Comparison of ENCODE assay signal across 7 cellular contexts in the genomic region with DNA sequence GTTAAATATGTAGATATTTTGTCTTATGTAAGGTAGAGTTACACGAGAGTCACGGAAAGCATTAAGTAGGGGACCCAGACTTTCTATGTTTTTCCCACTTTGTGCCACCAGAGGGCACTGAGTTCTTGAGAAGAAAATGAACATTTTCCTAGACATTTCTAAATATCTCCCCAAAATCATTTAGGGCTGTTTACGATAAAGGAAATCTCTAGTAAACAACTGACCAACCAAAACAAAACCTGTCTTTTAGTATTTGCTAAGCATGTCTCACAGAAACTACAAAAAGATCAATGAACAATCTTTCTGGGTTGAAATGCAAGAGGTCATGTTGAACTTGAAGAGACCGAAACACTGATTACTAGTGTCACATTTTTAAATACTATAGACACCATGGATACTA. TPM values are rescaled to one million over a fixed set of nuclear protein-coding genes. Genes with fewer than 3 reads are reported as not detected.
A peak's percentile ranks its signal among the peaks of the same experiment; 100 is the strongest.
DNase-seq lines count a peak whose midpoint lies in the region; ATAC-seq, FAIRE-seq and TF ChIP-seq lines count a peak whose summit lies in the region.

No MANE protein-coding gene starts in this region.

- H3K4me3 ChIP-seq in liver (ENCODE audit: low read depth in 1 of 3, low read length in 3 of 3) (no peak overlapping the region), testis (no peak overlapping the region)

- peak; percentile 73 for FAIRE-seq in GM18507 (lab: Jason Lieb, UNC)

- no peaks in the 10 kb centered on the region for H3K9me3 Mint-ChIP-seq in Calu3 (ENCODE audit: low read depth, unreplicated experiment)
- no peaks in the 10 kb centered on the region for H3K9me3 Mint-ChIP-seq in MCF 10A (ENCODE audit: unreplicated experiment)

- H3K4me1 Mint-ChIP-seq in Calu3 (ENCODE audit: low read depth, unreplicated experiment) (no peaks in the 10 kb centered on the region), MCF 10A (ENCODE audit: insufficient read depth, unreplicated experiment) (no peaks in the 10 kb centered on the region)

- H3K27ac Mint-ChIP-seq in Calu3 (ENCODE audit: unreplicated experiment) (no peak overlapping the region), MCF 10A (ENCODE audit: low read depth, unreplicated experiment) (no peak overlapping the region)

- intact Hi-C loops in Calu3 (cut with micrococcal nuclease; ENCODE audit: unreplicated experiment) = loop anchor here (1.0 to 10.0 kb wide), 3 partner anchors 244 to 745 kb away; no protein-coding TSS in a partner anchor
- intact Hi-C loops in MCF 10A (cut with micrococcal nuclease) = loop anchor here (1.0 kb wide), 3 partner anchors 244 to 743 kb away; no protein-coding TSS in a partner anchor
- intact Hi-C loops in testis (cut with DNase I; ENCODE audit: low total_unique reads) = no loop called here

- WGBS in liver = 32% methylated on average over 4 of the region's 4 CpGs
- WGBS in testis, 2 donors = 48 to 49% methylated on average over 4 of the region's 4 CpGs

- H3K36me3 ChIP-seq in liver (ENCODE audit: control insufficient read depth in 4 of 4, insufficient read depth in 3 of 4, low read depth in 1 of 4, low read length in 3 of 4) = no peaks in the 10 kb centered on the region
- no peaks in the 10 kb centered on the region for H3K36me3 ChIP-seq in testis (ENCODE audit: low read depth, missing control alignments)

- CTCF ChIA-PET in Calu3 (lab: Charles Lee) = interaction anchor here (1.1 to 1.7 kb wide), 2 partner anchors 243 to 745 kb away, joined by 5 read pairs; no protein-coding TSS in a partner anchor
- CTCF ChIA-PET in RWPE1 (lab: Yijun Ruan, JAX) = no interaction called here
- CTCF ChIA-PET in MCF 10A (lab: Yijun Ruan, JAX) = interaction anchor here (0.6 to 3.0 kb wide), 35 partner anchors 8 to 853 kb away, joined by 3 to 25 read pairs (median 3); partner anchors contain the start of gene CHMP2B

- no peaks in the 10 kb centered on the region for H3K36me3 Mint-ChIP-seq in Calu3 (ENCODE audit: insufficient read depth, unreplicated experiment)
- no peaks in the 10 kb centered on the region for H3K36me3 Mint-ChIP-seq in MCF 10A (ENCODE audit: insufficient read depth, unreplicated experiment)

- peak; percentile 58 to 69 for TF ChIP-seq RAD21 in liver (IDR thresholded peaks at IDR 0.05)

- ATAC-seq in HG03175 (IDR thresholded peaks at IDR 0.05; ENCODE audit: unreplicated experiment) = peak; percentile 77

- no peak overlapping the region for H3K27ac ChIP-seq in RWPE1
- H3K27ac ChIP-seq in liver (ENCODE audit: low read depth in 1 of 2, low read length in 2 of 2) = no peak overlapping the region
- no peak overlapping the region for H3K27ac ChIP-seq in testis

- no TSS peak for BruUV-seq in Calu3 (replicated peaks; lab: Mats Ljungman, UMichigan)
- BruUV-seq in MCF 10A (replicated peaks; lab: Mats Ljungman, UMichigan) = no TSS peak

- H3K27me3 ChIP-seq in liver (ENCODE audit: control insufficient read depth in 4 of 4, insufficient read depth in 4 of 4, low read length in 3 of 4) = no peaks in the 10 kb centered on the region
- no peaks in the 10 kb centered on the region for H3K27me3 ChIP-seq in testis

- no peak overlapping the region for H3K4me3 Mint-ChIP-seq in Calu3 (ENCODE audit: low read depth, unreplicated experiment)
- H3K4me3 Mint-ChIP-seq in MCF 10A (ENCODE audit: unreplicated experiment) = no peak overlapping the region

- H3K4me1 ChIP-seq in liver (ENCODE audit: control insufficient read depth in 4 of 4, insufficient read depth in 4 of 4, low read length in 3 of 4) (peaks cover 0 to 14% (median 2%) of the 10 kb centered on the region in 4 donors), testis (no peaks in the 10 kb centered on the region)

- H3K27me3 Mint-ChIP-seq in Calu3 (ENCODE audit: unreplicated experiment) (no peaks in the 10 kb centered on the region), MCF 10A (ENCODE audit: insufficient read depth, unreplicated experiment) (no peaks in the 10 kb centered on the region)

- DNase-seq in Calu3 = peak; percentile 62
- DNase-seq in GM18507 (ENCODE audit: extremely low spot score, insufficient read length, low read depth) = peak; percentile 2
- peak; percentile 15 for DNase-seq in RWPE1 (ENCODE audit: low spot score)
- DNase-seq in MCF 10A (ENCODE audit: unreplicated experiment) = peak; percentile 69
- peak; percentile 64 for DNase-seq in testis

- TF ChIP-seq POLR2A in testis (IDR thresholded peaks at IDR 0.05) = no peak

- TF ChIP-seq CTCF in Calu3 (IDR thresholded peaks at IDR 0.05; ENCODE audit: unreplicated experiment) (no peak), RWPE1 (conservative IDR thresholded peaks at IDR 0.05; ENCODE audit: low read depth) (peak; percentile 77), MCF 10A (IDR thresholded peaks at IDR 0.05; ENCODE audit: unreplicated experiment) (peak; percentile 53), liver (IDR thresholded peaks at IDR 0.05; ENCODE audit: low read depth, low read length, missing input control) (peak; percentile 49), testis (IDR thresholded peaks at IDR 0.05) (peak in 2 of 3 experiments; percentile 44 to 53)

- no peaks in the 10 kb centered on the region for H3K9me3 ChIP-seq in liver (ENCODE audit: control insufficient read depth in 4 of 4, low read length in 3 of 4)
- H3K9me3 ChIP-seq in testis = no peaks in the 10 kb centered on the region

- H3K9ac ChIP-seq in liver (ENCODE audit: low read depth in 1 of 2, low read length in 2 of 2) = no peak overlapping the region

- POLR2A ChIA-PET in RWPE1 (lab: Yijun Ruan, JAX; ENCODE audit: low non-redundant PET) (no interaction called here), MCF 10A (lab: Yijun Ruan, JAX) (interaction anchor here (0.6 to 2.0 kb wide), 2 partner anchors 33 to 94 kb away, joined by 3 to 5 read pairs; partner anchors contain the start of gene CHMP2B)

TF ChIP-seq in liver, 16 proteins besides CTCF, POLR2A, EP300 and RAD21:
- TF ChIP-seq EGR1 (IDR thresholded peaks at IDR 0.05; ENCODE audit: low read depth in 2 of 2) (no peak), FOXA2 (IDR thresholded peaks at IDR 0.05) (no peak), FOXA1 (IDR thresholded peaks at IDR 0.05) (no peak), RXRA (IDR thresholded peaks at IDR 0.05) (no peak), NR2F2 (IDR thresholded peaks at IDR 0.05) (no peak), ATF3 (IDR thresholded peaks at IDR 0.05) (no peak), HNF4A (conservative IDR thresholded peaks at IDR 0.05) (no peak), SP1 (IDR thresholded peaks at IDR 0.05) (no peak), MAX (IDR thresholded peaks at IDR 0.05) (no peak), JUND (IDR thresholded peaks at IDR 0.05) (no peak), GABPA (IDR thresholded peaks at IDR 0.05 in 1 of 2, conservative IDR thresholded peaks at IDR 0.05 in 1 of 2) (no peak), YY1 (IDR thresholded peaks at IDR 0.05) (no peak)
- TF ChIP-seq, protein P1, sequence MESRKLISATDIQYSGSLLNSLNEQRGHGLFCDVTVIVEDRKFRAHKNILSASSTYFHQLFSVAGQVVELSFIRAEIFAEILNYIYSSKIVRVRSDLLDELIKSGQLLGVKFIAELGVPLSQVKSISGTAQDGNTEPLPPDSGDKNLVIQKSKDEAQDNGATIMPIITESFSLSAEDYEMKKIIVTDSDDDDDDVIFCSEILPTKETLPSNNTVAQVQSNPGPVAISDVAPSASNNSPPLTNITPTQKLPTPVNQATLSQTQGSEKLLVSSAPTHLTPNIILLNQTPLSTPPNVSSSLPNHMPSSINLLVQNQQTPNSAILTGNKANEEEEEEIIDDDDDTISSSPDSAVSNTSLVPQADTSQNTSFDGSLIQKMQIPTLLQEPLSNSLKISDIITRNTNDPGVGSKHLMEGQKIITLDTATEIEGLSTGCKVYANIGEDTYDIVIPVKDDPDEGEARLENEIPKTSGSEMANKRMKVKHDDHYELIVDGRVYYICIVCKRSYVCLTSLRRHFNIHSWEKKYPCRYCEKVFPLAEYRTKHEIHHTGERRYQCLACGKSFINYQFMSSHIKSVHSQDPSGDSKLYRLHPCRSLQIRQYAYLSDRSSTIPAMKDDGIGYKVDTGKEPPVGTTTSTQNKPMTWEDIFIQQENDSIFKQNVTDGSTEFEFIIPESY (IDR thresholded peaks at IDR 0.05) = no peak

RNA-seq across cellular contexts. Expression of gene POU1F1, which starts 16.1 kb away (rescaled TPM):
- total RNA-seq in Calu3 (2022) (not detected in 2 replicates), MCF 10A (2022) (not detected in 2 replicates), liver (not detected), testis (not detected)
- polyA plus RNA-seq in liver (not detected), testis (ENCODE audit: insufficient read depth, low read depth, low replicate concordance) (not detected)

RNA-seq across cellular contexts. Expression of gene CHMP2B, which starts 33.2 kb away (rescaled TPM):
- 56.6 and 58.8 TPM in 2 replicates for total RNA-seq in Calu3 (2022)
- 45.5 and 62.2 TPM in 2 replicates for total RNA-seq in MCF 10A (2022)
- 10 to 100 TPM; 15.5 TPM for total RNA-seq in liver
- 10 to 100 TPM; 12.6 to 49.5 TPM for polyA plus RNA-seq in liver
- 10 to 100 TPM; 26.5 to 27.7 TPM for total RNA-seq in testis
- 26.5 TPM for polyA plus RNA-seq in testis (ENCODE audit: insufficient read depth, low read depth, low replicate concordance)

Comparison
In these comparisons a context has a peak if more than half of its experiments do, and no peak if none do; other contexts are left out.
1. DNase-seq: peak in every context shown above with its lines; median percentile 69 in MCF 10A; 64 in testis; 62 in Calu3; 15 in RWPE1; 2 in GM18507.